In genomic region chr2:220528180-220528579, GRCh38 we compare ENCODE assay signal across 29 cellular contexts.
DNase-seq lines count a peak whose midpoint lies in the region; ATAC-seq and TF ChIP-seq lines count a peak whose summit lies in the region.
"Had no signal": no experiment of that assay in that cellular context is flagged by ENCODE, and none has a peak within 500 bp of the region (broad histone marks: within the 10 kb centered on the region; RNA-seq: fewer than 3 reads in every experiment).

No MANE protein-coding gene starts in this region.

- TF ChIP-seq CTCF in fibroblast of mammary gland (conservative IDR thresholded peaks at IDR 0.05; ENCODE audit: control insufficient read depth, insufficient read depth, low read depth, low read length) (no peak), osteocyte (IDR thresholded peaks at IDR 0.05) (no peak)

- peak overlapping the region; percentile 29 for H3K27ac Mint-ChIP-seq in osteocyte (ENCODE audit: unreplicated experiment)
- H3K27ac Mint-ChIP-seq: activated T-cell treated with anti-CD3 and anti-CD28 coated beads, Interleukin-2, amount 50 U/mL, for 72 hours; CD14-positive monocyte; IgD-negative memory B cell; stimulated activated naive B cell treated with anti-CD40 and anti-IgM and Interleukin-4, amounts not matched to agents 10 μg/mL and 1 μg/mL and 100 μg/mL, for 72 hours had no signal

- H3K4me3 Mint-ChIP-seq in osteocyte (ENCODE audit: unreplicated experiment): no peak overlapping the region
- H3K4me3 Mint-ChIP-seq: activated T-cell treated with anti-CD3 and anti-CD28 coated beads, Interleukin-2, amount 50 U/mL, for 72 hours; CD14-positive monocyte; IgD-negative memory B cell; neural crest cell; stimulated activated naive B cell treated with anti-CD40 and anti-IgM and Interleukin-4, amounts not matched to agents 10 μg/mL and 1 μg/mL and 100 μg/mL, for 72 hours had no signal

- peaks cover 3% of the 10 kb centered on the region for H3K36me3 Mint-ChIP-seq in osteocyte (ENCODE audit: unreplicated experiment)
- H3K36me3 Mint-ChIP-seq: CD14-positive monocyte; IgD-negative memory B cell; stimulated activated naive B cell treated with anti-CD40 and anti-IgM and Interleukin-4, amounts not matched to agents 10 μg/mL and 1 μg/mL and 100 μg/mL, for 72 hours had no signal

- H3K9me3 Mint-ChIP-seq in osteocyte (ENCODE audit: unreplicated experiment): peaks cover 15% of the 10 kb centered on the region

- no peaks in the 10 kb centered on the region for H3K27me3 Mint-ChIP-seq in osteocyte (ENCODE audit: unreplicated experiment)
- H3K27me3 Mint-ChIP-seq: IgD-negative memory B cell; stimulated activated naive B cell treated with anti-CD40 and anti-IgM and Interleukin-4, amounts not matched to agents 10 μg/mL and 1 μg/mL and 100 μg/mL, for 72 hours had no signal

- H3K4me1 Mint-ChIP-seq in osteocyte (ENCODE audit: unreplicated experiment): peaks cover 20% of the 10 kb centered on the region
- H3K4me1 Mint-ChIP-seq: CD14-positive monocyte; IgD-negative memory B cell; neural crest cell; stimulated activated naive B cell treated with anti-CD40 and anti-IgM and Interleukin-4, amounts not matched to agents 10 μg/mL and 1 μg/mL and 100 μg/mL, for 72 hours had no signal

- ATAC-seq in SK-N-SH treated with all-trans-retinoic acid at 6 μM for 48 hours (peak; percentile 58), HG02885 (IDR thresholded peaks at IDR 0.05; ENCODE audit: poor library complexity, unreplicated experiment) (no peak)
- ATAC-seq: activated T-cell treated with anti-CD3 and anti-CD28 coated beads, Interleukin-2, amount 50 U/mL, for 72 hours; right lobe of liver; stimulated activated naive B cell treated with anti-CD40 and anti-IgM and Interleukin-4, amounts not matched to agents 10 μg/mL and 1 μg/mL and 100 μg/mL, for 72 hours had no signal

- no peak overlapping the region for H3K4me3 ChIP-seq in fibroblast of mammary gland (ENCODE audit: control insufficient read depth, low read depth, low read length)
- H3K4me3 ChIP-seq: coronary artery, lung, right lobe of liver, upper lobe of left lung had no signal

- DNase-seq in EL (peak; percentile 40), fibroblast of mammary gland (ENCODE audit: low read depth) (peak; percentile 45), osteocyte (ENCODE audit: extremely low spot score, unreplicated experiment) (no peak), NCI-H2081 (lab: John Stamatoyannopoulos, UW) (no peak), epidermal melanocyte (ENCODE audit: insufficient read length, low spot score) (no peak)
- DNase-seq: activated CD4-positive, alpha-beta T cell treated with anti-CD3 and anti-CD28 coated beads, Interleukin-2, amount 50 U/mL, for 4 hours; activated CD4-positive, CD25-positive, alpha-beta regulatory T cell; activated naive CD4-positive, alpha-beta T cell; activated T-cell treated with anti-CD3 and anti-CD28 coated beads, Interleukin-2, amount 50 U/mL, for 72 hours; brain microvascular endothelial cell; GOT3; head of caudate nucleus; kidney glomerular epithelial cell; NCI-H1092 treated with DMSO at 0.1 percent for 48 hours; NCI-H187; NCI-H524; right lobe of liver; SIG-M5; stimulated activated CD4-positive, alpha-beta T cell treated with anti-CD3 and anti-CD28 coated beads, Interleukin-12 subunit alpha, Interleukin-12 subunit beta, amount 100 ng/mL, for 4 hours; stimulated activated CD4-positive, alpha-beta T cell treated with anti-CD3 and anti-CD28 coated beads, Interleukin-4, amount 100 ng/mL, for 24 hours; stimulated activated naive B cell treated with anti-CD40 and anti-IgM and Interleukin-4, amounts not matched to agents 10 μg/mL and 1 μg/mL and 100 μg/mL, for 72 hours; upper lobe of left lung had no signal

TF ChIP-seq in SK-N-SH treated with all-trans-retinoic acid at 6 μM for 48 hours, 23 proteins besides CTCF, POLR2A, EP300 and RAD21:
- TF ChIP-seq GLIS3 (CRISPR knock-in tag; IDR thresholded peaks at IDR 0.05) (no peak), ZFP3 (CRISPR knock-in tag; IDR thresholded peaks at IDR 0.05) (no peak), TCF4 (CRISPR knock-in tag; IDR thresholded peaks at IDR 0.05; ENCODE audit: borderline replicate concordance) (no peak), PATZ1 (CRISPR knock-in tag; IDR thresholded peaks at IDR 0.05; ENCODE audit: borderline replicate concordance) (no peak), CREB5 (CRISPR knock-in tag; IDR thresholded peaks at IDR 0.05; ENCODE audit: low read depth) (no peak), ISL1 (CRISPR knock-in tag; IDR thresholded peaks at IDR 0.05) (no peak), OSR1 (CRISPR knock-in tag; IDR thresholded peaks at IDR 0.05) (no peak), ZNF70 (CRISPR knock-in tag; IDR thresholded peaks at IDR 0.05) (no peak), BACH2 (CRISPR knock-in tag; IDR thresholded peaks at IDR 0.05; ENCODE audit: borderline replicate concordance) (no peak)

Comparison
In these comparisons a context has a peak if more than half of its experiments do, and no peak if none do; other contexts are left out.
1. DNase-seq: peak in EL (single experiment) and fibroblast of mammary gland (single experiment); none in osteocyte (single experiment), NCI-H2081 (0 of 2) and epidermal melanocyte (single experiment).